ENCODE assay signal across 23 cellular contexts in the genomic region with DNA sequence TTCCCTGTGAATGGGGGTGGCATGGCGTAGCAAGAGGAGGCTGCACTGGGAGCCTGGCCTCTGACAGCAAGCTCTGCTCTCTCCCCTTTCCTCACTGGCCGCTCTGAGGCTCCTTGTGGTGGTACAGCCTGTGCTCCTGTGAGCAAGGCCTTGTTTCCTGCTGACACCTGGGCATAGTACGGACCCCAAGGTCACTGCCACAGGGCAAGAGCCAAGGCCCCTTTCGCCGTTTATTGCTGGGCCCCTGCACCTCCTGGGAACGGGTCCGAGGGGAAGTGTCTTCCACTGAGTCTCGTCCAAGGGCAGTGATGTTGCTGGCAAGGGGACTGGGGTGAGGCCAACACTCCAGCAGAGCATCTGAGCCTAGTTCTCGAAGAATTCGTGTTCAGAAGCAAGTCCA. TPM values are rescaled to one million over a fixed set of nuclear protein-coding genes. Genes with fewer than 3 reads are reported as not detected.
"Had no signal": no experiment of that assay in that cellular context is flagged by ENCODE, and none has a peak within 500 bp of the region (broad histone marks: within the 10 kb centered on the region; RNA-seq: fewer than 3 reads in every experiment).

No MANE protein-coding gene starts in this region.

- H3K9me3 ChIP-seq: body of pancreas, mucosa of descending colon, upper lobe of left lung had no signal

- DNase-seq: activated B cell treated with CpG ODN at 0.5 μM for 24 hours; activated CD4-positive, alpha-beta T cell treated with anti-CD3 and anti-CD28 coated beads for 36 hours; activated CD4-positive, alpha-beta T cell treated with anti-CD3 and anti-CD28 coated beads, Interleukin-2, amount 50 U/mL, for 4 hours; activated CD8-positive, alpha-beta memory T cell treated with anti-CD3 and anti-CD28 coated beads, Interleukin-2, amount 50 U/mL, for 48 hours; activated naive CD4-positive, alpha-beta T cell treated with anti-CD3 and anti-CD28 coated beads for 36 hours; activated T-cell treated with anti-CD3 and anti-CD28 coated beads, Interleukin-2, amount 50 U/mL, for 4 hours; body of pancreas; dermis blood vessel endothelial cell; effector CD8-positive, alpha-beta T cell; erythroblast; foreskin fibroblast; hippocampal formation; left cardiac atrium; stimulated activated CD4-positive, alpha-beta T cell treated with anti-CD3 and anti-CD28 coated beads, Interleukin-2, amount 100 ng/mL, for 48 hours; stimulated activated CD8-positive, alpha-beta memory T cell treated with anti-CD3 and anti-CD28 coated beads, Interleukin-4, amount 100 ng/mL, for 48 hours; stimulated activated naive CD4-positive, alpha-beta T cell; T1000; upper lobe of left lung had no signal

- H3K27ac ChIP-seq: body of pancreas, cardiac muscle cell, upper lobe of left lung had no signal

- H3K4me3 Mint-ChIP-seq: activated B cell treated with CpG ODN at 0.5 μM for 24 hours; activated CD4-positive, alpha-beta T cell treated with anti-CD3 and anti-CD28 coated beads for 36 hours; activated naive CD4-positive, alpha-beta T cell treated with anti-CD3 and anti-CD28 coated beads for 36 hours; activated T-cell treated with anti-CD3 and anti-CD28 coated beads, Interleukin-2, amount 50 U/mL, for 4 hours; memory B cell had no signal

- H3K36me3 Mint-ChIP-seq: memory B cell had no signal

- H3K9me3 Mint-ChIP-seq: activated B cell treated with CpG ODN at 0.5 μM for 24 hours; activated naive CD4-positive, alpha-beta T cell treated with anti-CD3 and anti-CD28 coated beads for 36 hours; activated T-cell treated with anti-CD3 and anti-CD28 coated beads, Interleukin-2, amount 50 U/mL, for 4 hours; activated T-helper 2 cell treated with anti-CD3 and anti-CD28 coated beads, Interferon-gamma antibody, Interleukin-2, Interleukin-4, amounts not matched to agents 10 μg/mL and 5 μg/mL and 100 μg/mL, durations not matched to agents 14 hours and 24 hours and 36 hours; memory B cell had no signal

- H3K27me3 Mint-ChIP-seq: activated CD4-positive, alpha-beta T cell treated with anti-CD3 and anti-CD28 coated beads for 36 hours had no signal

- H3K27me3 ChIP-seq: body of pancreas, cardiac muscle cell, upper lobe of left lung had no signal

- H3K27ac Mint-ChIP-seq: activated B cell treated with CpG ODN at 0.5 μM for 24 hours; activated CD4-positive, alpha-beta T cell treated with anti-CD3 and anti-CD28 coated beads for 36 hours; activated naive CD4-positive, alpha-beta T cell treated with anti-CD3 and anti-CD28 coated beads for 36 hours; activated T-helper 2 cell treated with anti-CD3 and anti-CD28 coated beads, Interferon-gamma antibody, Interleukin-2, Interleukin-4, amounts not matched to agents 10 μg/mL and 5 μg/mL and 100 μg/mL, durations not matched to agents 14 hours and 24 hours and 36 hours; memory B cell had no signal

- H3K4me1 ChIP-seq: body of pancreas had no signal

- H3K36me3 ChIP-seq: cardiac muscle cell had no signal

- H3K4me3 ChIP-seq: body of pancreas, cardiac muscle cell, mucosa of descending colon, upper lobe of left lung had no signal

RNA-seq across cellular contexts. Expression of a gene that starts 51.4 kb away (rescaled TPM):
- polyA plus RNA-seq: neural cell had no signal
